ENCODE assay signal across 22 cellular contexts in genomic region chr9:131685753-131686706, GRCh38. TPM values are rescaled to one million over a fixed set of nuclear protein-coding genes. Genes with fewer than 3 reads are reported as not detected.
A peak's percentile ranks its signal among the peaks of the same experiment; 100 is the strongest.
DNase-seq lines count a peak whose midpoint lies in the region; ATAC-seq and TF ChIP-seq lines count a peak whose summit lies in the region.
"Had no signal": no experiment of that assay in that cellular context is flagged by ENCODE, and none has a peak within 500 bp of the region (broad histone marks: within the 10 kb centered on the region; RNA-seq: fewer than 3 reads in every experiment).

No MANE protein-coding gene starts in this region.

- H3K4me3 Mint-ChIP-seq in CD8-positive, alpha-beta memory T cell = no peak overlapping the region
- peak overlapping the region in 3 of 8 donors; percentile 30 to 42 (median 31) for H3K4me3 Mint-ChIP-seq in naive B cell
- H3K4me3 Mint-ChIP-seq: activated CD8-positive, alpha-beta T cell treated with anti-CD3 and anti-CD28 coated beads, Interleukin-2, amount 10 ng/mL, durations not matched to agents 7 days and 5 days; activated naive CD8-positive, alpha-beta T cell treated with anti-CD3 and anti-CD28 coated beads, Interleukin-2, amount 10 ng/mL, durations not matched to agents 7 days and 5 days; brain; stimulated activated naive CD8-positive, alpha-beta T cell treated with anti-CD3 and anti-CD28 coated beads, Interleukin-15, Interleukin-2, amounts not matched to agents 100 ng/mL and 50 ng/mL, for 24 hours; T-helper 1 cell treated with Interleukin-12 subunit alpha and Interleukin-12 subunit beta and Interleukin-4 antibody, amounts not matched to agents 30 μg/mL and 1 μg/mL, for 36 hours; WTC11 had no signal

- H3K36me3 ChIP-seq in CD8-positive, alpha-beta memory T cell (ENCODE audit: insufficient read depth, low read length) = no peaks in the 10 kb centered on the region
- H3K36me3 ChIP-seq in OCI-LY7 (ENCODE audit: insufficient read depth, low read length) (peaks cover 26% of the 10 kb centered on the region), HAP-1 (replicated peaks) (no peaks in the 10 kb centered on the region; the same call in 1 of the 2 replicates)
- H3K36me3 ChIP-seq: upper lobe of right lung had no signal

- H3K9me3 ChIP-seq in CD8-positive, alpha-beta memory T cell (ENCODE audit: low read length) = no peaks in the 10 kb centered on the region
- H3K9me3 ChIP-seq in OCI-LY7 (ENCODE audit: low read length) (no peaks in the 10 kb centered on the region), HAP-1 (peaks cover 3% of the 10 kb centered on the region; the same call in 1 of the 2 replicates)
- H3K9me3 ChIP-seq: upper lobe of right lung had no signal

- intact Hi-C loops in OCI-LY7 (cut with micrococcal nuclease; ENCODE audit: unreplicated experiment) = no loop called here

- no peaks in the 10 kb centered on the region for H3K9me2 ChIP-seq in OCI-LY7 (ENCODE audit: insufficient read depth, low read length)

- in situ Hi-C loops in HAP-1 (cut with MboI; ENCODE audit: low sequenced_read_pairs) = no loop called here

- BruUV-seq in OCI-LY7 (replicated peaks; lab: Mats Ljungman, UMichigan) = TSS peak; percentile 93

- peaks cover 88% of the 10 kb centered on the region for H3K79me2 ChIP-seq in OCI-LY7 (ENCODE audit: insufficient read depth, low read depth, low read length)

- peaks cover 62 to 99% (median 97%) of the 10 kb centered on the region in 3 donors for H3K4me1 Mint-ChIP-seq in CD8-positive, alpha-beta memory T cell
- H3K4me1 Mint-ChIP-seq in naive B cell = peaks cover 60 to 89% (median 87%) of the 10 kb centered on the region in 3 donors

- no peak overlapping the region for H3K4me3 ChIP-seq in CD8-positive, alpha-beta memory T cell (ENCODE audit: low read length)
- peak overlapping the region; percentile 17 for H3K4me3 ChIP-seq in OCI-LY7 (ENCODE audit: low read depth, low read length, poor library complexity, severe bottlenecking)
- H3K4me3 ChIP-seq in HAP-1 = no peak overlapping the region
- H3K4me3 ChIP-seq: coronary artery, upper lobe of right lung had no signal

- H3K4me1 ChIP-seq in CD8-positive, alpha-beta memory T cell (ENCODE audit: insufficient read depth, low read length) = peaks cover 9% of the 10 kb centered on the region
- peaks cover 57% of the 10 kb centered on the region for H3K4me1 ChIP-seq in OCI-LY7 (ENCODE audit: insufficient read depth, low read length, poor library complexity, severe bottlenecking)
- peaks cover 4% of the 10 kb centered on the region; the same call in 1 of the 2 replicates for H3K4me1 ChIP-seq in HAP-1

- H3K27ac ChIP-seq in CD8-positive, alpha-beta memory T cell (ENCODE audit: low read depth, low read length) = no peak overlapping the region
- peak overlapping the region; percentile 51 for H3K27ac ChIP-seq in OCI-LY7 (ENCODE audit: low read depth, low read length, poor library complexity, severe bottlenecking)
- H3K27ac ChIP-seq: coronary artery, upper lobe of right lung had no signal

- no peaks in the 10 kb centered on the region for H3K27me3 ChIP-seq in CD8-positive, alpha-beta memory T cell (ENCODE audit: insufficient read depth, low read length, poor library complexity, severe bottlenecking)
- H3K27me3 ChIP-seq in HAP-1 (ENCODE audit: low read depth) = no peaks in the 10 kb centered on the region
- H3K27me3 ChIP-seq: upper lobe of right lung had no signal

- no peak for DNase-seq in CD8-positive, alpha-beta memory T cell
- DNase-seq in OCI-LY7 (ENCODE audit: low spot score) (peak; percentile 47), naive B cell (no peak), AG08395 (ENCODE audit: low spot score) (no peak), NCI-H146 treated with DMSO at 0.1 percent for 48 hours (lab: John Stamatoyannopoulos, UW; ENCODE audit: unreplicated experiment) (no peak), globus pallidus (ENCODE audit: low spot score) (no peak), HAP-1 (ENCODE audit: low spot score in 2 of 2) (no peak)
- DNase-seq: activated CD8-positive, alpha-beta T cell treated with anti-CD3 and anti-CD28 coated beads, Interleukin-2, amount 10 ng/mL, durations not matched to agents 7 days and 5 days; activated naive CD8-positive, alpha-beta T cell treated with anti-CD3 and anti-CD28 coated beads, Interleukin-2, amount 10 ng/mL, durations not matched to agents 7 days and 5 days; DMS79; NCI-H1048; NCI-H2081; NCI-H524; retina; SIG-M5; upper lobe of right lung had no signal

- peaks cover 16% of the 10 kb centered on the region; the same call in 1 of the 2 replicates for H4K20me1 ChIP-seq in OCI-LY7 (ENCODE audit: insufficient read depth, low read length)

- H3K9me3 Mint-ChIP-seq in CD8-positive, alpha-beta memory T cell = no peaks in the 10 kb centered on the region
- H3K9me3 Mint-ChIP-seq in naive B cell = no peaks in the 10 kb centered on the region
- H3K9me3 Mint-ChIP-seq: activated naive CD8-positive, alpha-beta T cell treated with anti-CD3 and anti-CD28 coated beads, Interleukin-2, amount 10 ng/mL, durations not matched to agents 7 days and 5 days; stimulated activated naive CD8-positive, alpha-beta T cell treated with anti-CD3 and anti-CD28 coated beads, Interleukin-15, Interleukin-2, amounts not matched to agents 100 ng/mL and 50 ng/mL, for 24 hours; T-helper 1 cell treated with Interleukin-12 subunit alpha and Interleukin-12 subunit beta and Interleukin-4 antibody, amounts not matched to agents 30 μg/mL and 1 μg/mL, for 36 hours had no signal

- TF ChIP-seq CTCF in OCI-LY7 (conservative IDR thresholded peaks at IDR 0.05; ENCODE audit: low read length) = no peak

- peaks cover 0 to 14% (median 6%) of the 10 kb centered on the region in 3 donors for H3K36me3 Mint-ChIP-seq in CD8-positive, alpha-beta memory T cell
- no peaks in the 10 kb centered on the region for H3K36me3 Mint-ChIP-seq in naive B cell

- peak overlapping the region; percentile 48 for H3K4me2 ChIP-seq in OCI-LY7 (ENCODE audit: low read length)

- POLR2A ChIA-PET in CD8-positive, alpha-beta memory T cell (lab: Charles Lee) = no interaction called here
- POLR2A ChIA-PET in OCI-LY7 (lab: Charles Lee) = interaction anchor here (0.8 to 1.0 kb wide), 3 partner anchors 39 to 45 kb away, joined by 3 to 4 read pairs (median 3); no protein-coding TSS in a partner anchor

- H3K27ac Mint-ChIP-seq in CD8-positive, alpha-beta memory T cell = peak overlapping the region in 6 of 8 donors; percentile 15 to 83 (median 56)
- peak overlapping the region in 5 of 6 donors; percentile 21 to 92 (median 85) for H3K27ac Mint-ChIP-seq in naive B cell
- H3K27ac Mint-ChIP-seq: activated CD8-positive, alpha-beta T cell treated with anti-CD3 and anti-CD28 coated beads, Interleukin-2, amount 10 ng/mL, durations not matched to agents 7 days and 5 days; activated naive CD8-positive, alpha-beta T cell treated with anti-CD3 and anti-CD28 coated beads, Interleukin-2, amount 10 ng/mL, durations not matched to agents 7 days and 5 days; stimulated activated naive CD8-positive, alpha-beta T cell treated with anti-CD3 and anti-CD28 coated beads, Interleukin-15, Interleukin-2, amounts not matched to agents 100 ng/mL and 50 ng/mL, for 24 hours; T-helper 1 cell treated with Interleukin-12 subunit alpha and Interleukin-12 subunit beta and Interleukin-4 antibody, amounts not matched to agents 30 μg/mL and 1 μg/mL, for 36 hours; WTC11 had no signal

- CTCF ChIA-PET in CD8-positive, alpha-beta memory T cell (lab: Charles Lee) = no interaction called here
- CTCF ChIA-PET in OCI-LY7 (lab: Charles Lee; ENCODE audit: unreplicated experiment) = no interaction called here

- ATAC-seq in GM21367 (IDR thresholded peaks at IDR 0.05; ENCODE audit: unreplicated experiment) = peak; percentile 58
- peak in 1 of 2 donors; percentile 75 for ATAC-seq in naive B cell (ENCODE audit: low read depth in 2 of 2)
- ATAC-seq: activated CD8-positive, alpha-beta T cell treated with anti-CD3 and anti-CD28 coated beads, Interleukin-2, amount 10 ng/mL, durations not matched to agents 7 days and 5 days; upper lobe of right lung; WTC11 had no signal

- no peaks in the 10 kb centered on the region for H3K27me3 Mint-ChIP-seq in CD8-positive, alpha-beta memory T cell
- no peaks in the 10 kb centered on the region for H3K27me3 Mint-ChIP-seq in naive B cell
- H3K27me3 Mint-ChIP-seq: activated naive CD8-positive, alpha-beta T cell treated with anti-CD3 and anti-CD28 coated beads, Interleukin-2, amount 10 ng/mL, durations not matched to agents 7 days and 5 days; brain; stimulated activated naive CD8-positive, alpha-beta T cell treated with anti-CD3 and anti-CD28 coated beads, Interleukin-15, Interleukin-2, amounts not matched to agents 100 ng/mL and 50 ng/mL, for 24 hours had no signal

- H2AFZ ChIP-seq in OCI-LY7 (ENCODE audit: low read length) = no peak overlapping the region

RNA-seq across cellular contexts. Expression of gene RAPGEF1, which starts 53.8 kb away (rescaled TPM):
- total RNA-seq in CD8-positive, alpha-beta memory T cell = 100 to 1,000 TPM; 145 to 148 TPM
- 20.1 TPM for polyA plus RNA-seq in CD8-positive, alpha-beta memory T cell
- total RNA-seq in OCI-LY7 (2014; rRNA removed; shearing (Covaris generic)) = 114 and 118 TPM in 2 replicates
- 243 and 277 TPM in 2 replicates for total RNA-seq in OCI-LY7 (2022)
- 10 to 100 TPM in 2 of 6 donors, 1 to 10 TPM in 4; 3.4 to 21.1 (median 7.9) TPM for polyA plus RNA-seq in naive B cell (ENCODE audit: low read depth in 6 of 6)
